In the genomic region with DNA sequence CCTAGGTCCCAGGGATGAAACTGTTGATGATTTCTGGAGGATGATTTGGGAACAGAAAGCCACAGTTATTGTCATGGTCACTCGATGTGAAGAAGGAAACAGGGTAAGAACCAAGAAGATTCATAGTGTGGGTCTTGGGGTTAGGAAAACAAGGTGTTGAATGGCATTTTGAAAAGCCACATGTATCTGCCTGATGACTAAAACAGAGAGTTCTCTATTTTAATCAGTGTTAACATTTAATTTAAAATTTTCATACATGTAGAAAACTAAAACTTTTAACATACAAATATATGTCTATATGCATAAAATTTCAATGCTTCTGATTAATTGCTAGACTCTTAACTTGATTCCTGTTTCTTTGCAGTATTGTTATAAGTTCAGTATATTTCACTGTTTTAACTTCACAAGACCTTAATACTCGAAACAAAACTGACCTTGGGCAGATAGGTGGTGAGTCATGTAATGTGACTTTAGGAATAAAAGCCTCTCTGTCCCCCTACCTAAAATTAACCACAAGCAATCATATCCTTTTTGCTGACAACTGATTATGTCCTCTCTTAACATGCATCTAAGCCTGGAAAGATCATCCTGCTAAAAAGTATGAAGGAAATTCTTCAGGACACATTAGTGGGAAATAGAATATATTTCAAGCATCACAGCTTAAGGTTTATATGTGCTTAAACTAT, we compare ENCODE assay signal across 11 cellular contexts.
DNase-seq lines count a peak whose midpoint lies in the region; ATAC-seq and TF ChIP-seq lines count a peak whose summit lies in the region.
"Had no signal": no experiment of that assay in that cellular context is flagged by ENCODE, and none has a peak within 500 bp of the region (broad histone marks: within the 10 kb centered on the region; RNA-seq: fewer than 3 reads in every experiment).

No MANE protein-coding gene starts in this region.

- no peaks in the 10 kb centered on the region for H3K36me3 ChIP-seq in tibial artery
- H3K36me3 ChIP-seq in lower lobe of right lung: peaks cover 19% of the 10 kb centered on the region
- no peaks in the 10 kb centered on the region for H3K36me3 ChIP-seq in psoas muscle (ENCODE audit: insufficient read depth in 1 of 2, low read depth in 1 of 2)

- intact Hi-C loops in tibial artery (cut with DNase I; ENCODE audit: low total_unique reads): no loop called here
- intact Hi-C loops in lower lobe of right lung (cut with DNase I): no loop called here
- intact Hi-C loops in psoas muscle (cut with DNase I): no loop called here

- H3K36me3 Mint-ChIP-seq in immature natural killer cell: peaks cover 51 to 74% (median 65%) of the 10 kb centered on the region in 3 donors

- H3K9me3 ChIP-seq in tibial artery: no peaks in the 10 kb centered on the region
- no peaks in the 10 kb centered on the region for H3K9me3 ChIP-seq in lower lobe of right lung
- no peaks in the 10 kb centered on the region for H3K9me3 ChIP-seq in psoas muscle

- peaks cover 0 to 12% (median 3%) of the 10 kb centered on the region in 3 donors for H3K27me3 Mint-ChIP-seq in immature natural killer cell (ENCODE audit: low read depth in 3 of 3)

- peaks cover 56 to 83% of the 10 kb centered on the region in 2 donors for H3K4me1 Mint-ChIP-seq in immature natural killer cell

- H3K9me3 Mint-ChIP-seq in immature natural killer cell: no peaks in the 10 kb centered on the region

- H3K4me1 ChIP-seq in tibial artery (no peaks in the 10 kb centered on the region), lower lobe of right lung (no peaks in the 10 kb centered on the region), psoas muscle (no peaks in the 10 kb centered on the region)

- H3K27ac ChIP-seq in tibial artery (no peak overlapping the region), lower lobe of right lung (no peak overlapping the region), psoas muscle (no peak overlapping the region)

- WGBS in psoas muscle, 3 donors: 16 to 25% (median 18%) methylated on average over 2 of the region's 2 CpGs

- H3K27me3 ChIP-seq in tibial artery (no peaks in the 10 kb centered on the region), lower lobe of right lung (ENCODE audit: low read depth) (no peaks in the 10 kb centered on the region), psoas muscle (ENCODE audit: insufficient read depth in 3 of 3, low read length in 2 of 3) (no peaks in the 10 kb centered on the region)

- no peak for TF ChIP-seq CTCF in tibial artery (IDR thresholded peaks at IDR 0.05)
- no peak for TF ChIP-seq CTCF in lower lobe of right lung (IDR thresholded peaks at IDR 0.05)
- TF ChIP-seq CTCF in psoas muscle (IDR thresholded peaks at IDR 0.05): no peak

- H3K4me3 ChIP-seq in tibial artery (no peak overlapping the region), lower lobe of right lung (no peak overlapping the region), psoas muscle (no peak overlapping the region)

- no peak overlapping the region for H3K4me3 Mint-ChIP-seq in immature natural killer cell

- DNase-seq in immature natural killer cell (no peak), tibial artery (no peak), HK-2 (ENCODE audit: unreplicated experiment) (no peak), lower lobe of right lung (no peak), psoas muscle (no peak)
- DNase-seq: activated CD4-positive, alpha-beta T cell treated with anti-CD3 and anti-CD28 coated beads for 48 hours; effector CD8-positive, alpha-beta T cell had no signal

- ATAC-seq in GM18867 (IDR thresholded peaks at IDR 0.05; ENCODE audit: unreplicated experiment) (peak; percentile 83), GM21619 (IDR thresholded peaks at IDR 0.05; ENCODE audit: unreplicated experiment) (peak; percentile 88), HG03460 (IDR thresholded peaks at IDR 0.05; ENCODE audit: unreplicated experiment) (peak; percentile 94), lower lobe of right lung (no peak), psoas muscle (no peak)
- ATAC-seq: left lobe of liver had no signal

- peak overlapping the region; percentile 18 to 78 (median 36) for H3K27ac Mint-ChIP-seq in immature natural killer cell

Comparison
In these comparisons a context has a peak if more than half of its experiments do, and no peak if none do; other contexts are left out.
1. ATAC-seq: peak in GM18867 (single experiment), GM21619 (single experiment) and HG03460 (single experiment); none in lower lobe of right lung (0 of 2) and psoas muscle (0 of 4).